Comparison of ENCODE assay signal across 9 cellular contexts in genomic region chr22:50027639-50028537, GRCh38. TPM values are rescaled to one million over a fixed set of nuclear protein-coding genes. Genes with fewer than 3 reads are reported as not detected.
DNase-seq lines count a peak whose midpoint lies in the region; ATAC-seq and FAIRE-seq lines count a peak whose summit lies in the region.
"Had no signal": no experiment of that assay in that cellular context is flagged by ENCODE, and none has a peak within 500 bp of the region (broad histone marks: within the 10 kb centered on the region; RNA-seq: fewer than 3 reads in every experiment).

No MANE protein-coding gene starts in this region.

- peak overlapping the region; percentile 68 for H3K27ac Mint-ChIP-seq in activated T-helper 1 cell treated with anti-CD3 and anti-CD28 coated beads, Interleukin-12 subunit alpha, Interleukin-12 subunit beta, Interleukin-2, Interleukin-4 antibody, amounts not matched to agents 30 ng/mL and 10 ng/mL and 1 ng/mL, durations not matched to agents 14 hours and 24 hours and 36 hours

- peaks cover 10% of the 10 kb centered on the region for H3K27me3 Mint-ChIP-seq in activated T-helper 1 cell treated with anti-CD3 and anti-CD28 coated beads, Interleukin-12 subunit alpha, Interleukin-12 subunit beta, Interleukin-2, Interleukin-4 antibody, amounts not matched to agents 30 ng/mL and 10 ng/mL and 1 ng/mL, durations not matched to agents 14 hours and 24 hours and 36 hours (ENCODE audit: insufficient read depth)

- FAIRE-seq in small intestine (lab: Jason Lieb, UNC), result no peak
- FAIRE-seq: GM18507 had no signal

- intact Hi-C loops in activated T-helper 1 cell treated with anti-CD3 and anti-CD28 coated beads, Interleukin-12 subunit alpha, Interleukin-12 subunit beta, Interleukin-2, Interleukin-4 antibody, amounts not matched to agents 30 ng/mL and 10 ng/mL and 1 ng/mL, durations not matched to agents 14 hours and 24 hours and 36 hours (cut with micrococcal nuclease), result no loop called here

- H3K9me3 Mint-ChIP-seq in activated T-helper 1 cell treated with anti-CD3 and anti-CD28 coated beads, Interleukin-12 subunit alpha, Interleukin-12 subunit beta, Interleukin-2, Interleukin-4 antibody, amounts not matched to agents 30 ng/mL and 10 ng/mL and 1 ng/mL, durations not matched to agents 14 hours and 24 hours and 36 hours, result no peaks in the 10 kb centered on the region

- peak; percentile 48 for DNase-seq in LHCN-M2 (ENCODE audit: low read depth)
- no peak for DNase-seq in activated T-helper 1 cell treated with anti-CD3 and anti-CD28 coated beads, Interleukin-12 subunit alpha, Interleukin-12 subunit beta, Interleukin-2, Interleukin-4 antibody, amounts not matched to agents 30 ng/mL and 10 ng/mL and 1 ng/mL, durations not matched to agents 14 hours and 24 hours and 36 hours (ENCODE audit: low spot score)
- peak; percentile 92 for DNase-seq in myocyte (ENCODE audit: low read depth)
- no peak for DNase-seq in small intestine

- H3K27me3 ChIP-seq in BLaER1, result peaks cover 12% of the 10 kb centered on the region; the same call in 1 of the 2 replicates
- no peaks in the 10 kb centered on the region for H3K27me3 ChIP-seq in small intestine (ENCODE audit: control insufficient read depth in 2 of 2, insufficient read depth in 2 of 2, low read length in 2 of 2)

- no peak for ATAC-seq in HG03354 (IDR thresholded peaks at IDR 0.05; ENCODE audit: poor library complexity, severe bottlenecking, unreplicated experiment)
- ATAC-seq in GM18517 (IDR thresholded peaks at IDR 0.05; ENCODE audit: unreplicated experiment), result no peak
- ATAC-seq in GM19467 (IDR thresholded peaks at IDR 0.05; ENCODE audit: unreplicated experiment), result no peak

- H3K4me2 ChIP-seq in BLaER1, result peak overlapping the region; percentile 52

- H3K36me3 ChIP-seq in BLaER1 (no peaks in the 10 kb centered on the region), small intestine (ENCODE audit: control insufficient read depth in 2 of 2, insufficient read depth in 2 of 2, low read length in 2 of 2) (no peaks in the 10 kb centered on the region)

- no peak overlapping the region for H3K4me3 ChIP-seq in BLaER1
- no peak overlapping the region for H3K4me3 ChIP-seq in small intestine (ENCODE audit: low read depth in 1 of 2, low read length in 2 of 2)

- H4K20me1 ChIP-seq in BLaER1, result no peaks in the 10 kb centered on the region

- H3K9me3 ChIP-seq in BLaER1, result no peaks in the 10 kb centered on the region
- no peaks in the 10 kb centered on the region for H3K9me3 ChIP-seq in small intestine (ENCODE audit: control insufficient read depth, low read depth)

- 26 to 73% (median 35%) methylated on average over 42 of the region's 42 CpGs for WGBS in small intestine, 3 donors

- peaks cover 47% of the 10 kb centered on the region for H3K4me1 ChIP-seq in BLaER1
- no peaks in the 10 kb centered on the region for H3K4me1 ChIP-seq in small intestine (ENCODE audit: control insufficient read depth in 2 of 2, insufficient read depth in 1 of 2, low read depth in 1 of 2, low read length in 1 of 2)

- 0 out of 2 replicates have a peak overlapping the region, but pooled peaks have one; percentile 30 for H3K27ac ChIP-seq in BLaER1
- H3K27ac ChIP-seq in small intestine (ENCODE audit: low read depth in 1 of 2, low read length in 1 of 2), result no peak overlapping the region

- H3K4me3 Mint-ChIP-seq in activated T-helper 1 cell treated with anti-CD3 and anti-CD28 coated beads, Interleukin-12 subunit alpha, Interleukin-12 subunit beta, Interleukin-2, Interleukin-4 antibody, amounts not matched to agents 30 ng/mL and 10 ng/mL and 1 ng/mL, durations not matched to agents 14 hours and 24 hours and 36 hours, result no peak overlapping the region

- H3K36me3 Mint-ChIP-seq in activated T-helper 1 cell treated with anti-CD3 and anti-CD28 coated beads, Interleukin-12 subunit alpha, Interleukin-12 subunit beta, Interleukin-2, Interleukin-4 antibody, amounts not matched to agents 30 ng/mL and 10 ng/mL and 1 ng/mL, durations not matched to agents 14 hours and 24 hours and 36 hours (ENCODE audit: low read depth), result no peaks in the 10 kb centered on the region

- peaks cover 18% of the 10 kb centered on the region for H3K4me1 Mint-ChIP-seq in activated T-helper 1 cell treated with anti-CD3 and anti-CD28 coated beads, Interleukin-12 subunit alpha, Interleukin-12 subunit beta, Interleukin-2, Interleukin-4 antibody, amounts not matched to agents 30 ng/mL and 10 ng/mL and 1 ng/mL, durations not matched to agents 14 hours and 24 hours and 36 hours (ENCODE audit: low read depth)

- H3K9ac ChIP-seq in BLaER1, result no peak overlapping the region

RNA-seq across cellular contexts. Expression of gene IL17REL, which starts 15.3 kb away (rescaled TPM):
- not detected in 2 replicates for total RNA-seq in LHCN-M2 (2014; rRNA removed)
- polyA plus RNA-seq in LHCN-M2 (2012), result not detected
- total RNA-seq in activated T-helper 1 cell treated with anti-CD3 and anti-CD28 coated beads, Interleukin-12 subunit alpha, Interleukin-12 subunit beta, Interleukin-2, Interleukin-4 antibody, amounts not matched to agents 30 ng/mL and 10 ng/mL and 1 ng/mL, durations not matched to agents 14 hours and 24 hours and 36 hours, result 0.05 TPM in 1 of 2 replicates, not detected in the other
- not detected in 2 replicates for total RNA-seq in myocyte
- not detected for polyA plus RNA-seq in myocyte (2012)
- under 1 TPM in 2 of 3 donors, not detected in 1; 0.27 to 0.49 TPM for polyA plus RNA-seq in small intestine

RNA-seq across cellular contexts. Expression of gene TTLL8, which starts 30.2 kb away (rescaled TPM):
- total RNA-seq in LHCN-M2 (2014; rRNA removed), result not detected in 2 replicates
- not detected for polyA plus RNA-seq in LHCN-M2 (2012)
- total RNA-seq in activated T-helper 1 cell treated with anti-CD3 and anti-CD28 coated beads, Interleukin-12 subunit alpha, Interleukin-12 subunit beta, Interleukin-2, Interleukin-4 antibody, amounts not matched to agents 30 ng/mL and 10 ng/mL and 1 ng/mL, durations not matched to agents 14 hours and 24 hours and 36 hours, result not detected in 2 replicates
- total RNA-seq in myocyte, result not detected in 2 replicates
- not detected for polyA plus RNA-seq in myocyte (2012)
- not detected for polyA plus RNA-seq in small intestine

RNA-seq across cellular contexts. Expression of gene MLC1, which starts 57.3 kb away (rescaled TPM):
- not detected in 2 replicates for total RNA-seq in LHCN-M2 (2014; rRNA removed)
- polyA plus RNA-seq in LHCN-M2 (2012), result not detected
- total RNA-seq in activated T-helper 1 cell treated with anti-CD3 and anti-CD28 coated beads, Interleukin-12 subunit alpha, Interleukin-12 subunit beta, Interleukin-2, Interleukin-4 antibody, amounts not matched to agents 30 ng/mL and 10 ng/mL and 1 ng/mL, durations not matched to agents 14 hours and 24 hours and 36 hours, result not detected in 2 replicates
- total RNA-seq in myocyte, result not detected in 2 replicates
- not detected for polyA plus RNA-seq in myocyte (2012)
- under 1 TPM in 1 of 3 donors, not detected in 2; 0.03 TPM for polyA plus RNA-seq in small intestine

Comparison
In these comparisons a context has a peak if more than half of its experiments do, and no peak if none do; other contexts are left out.
1. DNase-seq: peak in LHCN-M2 (single experiment) and myocyte (single experiment); none in activated T-helper 1 cell treated with anti-CD3 and anti-CD28 coated beads, Interleukin-12 subunit alpha, Interleukin-12 subunit beta, Interleukin-2, Interleukin-4 antibody, amounts not matched to agents 30 ng/mL and 10 ng/mL and 1 ng/mL, durations not matched to agents 14 hours and 24 hours and 36 hours (single experiment) and small intestine (single experiment).